ENCODE assay signal across 17 cellular contexts in the genomic region with DNA sequence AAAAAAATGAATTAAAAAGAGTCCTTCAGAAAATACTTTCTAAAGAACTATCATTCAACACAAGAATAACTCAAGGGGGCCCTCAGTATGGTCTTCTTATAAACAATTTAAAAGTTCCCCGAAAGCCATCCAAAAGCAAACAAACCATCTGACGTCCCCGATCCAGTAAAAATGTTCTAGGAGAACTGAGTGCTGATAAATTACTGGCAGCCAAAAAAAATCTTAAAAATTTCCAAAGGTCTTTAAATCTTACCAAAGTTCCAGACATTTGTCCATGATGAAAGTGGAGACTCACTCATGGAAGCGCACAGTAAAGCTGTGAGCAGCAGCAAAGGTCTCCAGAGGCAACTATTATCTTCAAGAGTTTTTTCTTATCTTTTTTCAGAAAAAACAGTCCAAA.
A peak's percentile ranks its signal among the peaks of the same experiment; 100 is the strongest.
DNase-seq lines count a peak whose midpoint lies in the region; ATAC-seq and TF ChIP-seq lines count a peak whose summit lies in the region.
"Had no signal": no experiment of that assay in that cellular context is flagged by ENCODE, and none has a peak within 500 bp of the region (broad histone marks: within the 10 kb centered on the region; RNA-seq: fewer than 3 reads in every experiment).

No MANE protein-coding gene starts in this region.

- no peaks in the 10 kb centered on the region for H3K4me1 Mint-ChIP-seq in CD4-positive, alpha-beta T cell (ENCODE audit: low read depth)
- H3K4me1 Mint-ChIP-seq in activated T-cell treated with anti-CD3 and anti-CD28 coated beads, Interleukin-2, amount 50 U/mL, for 4 hours (ENCODE audit: low read depth): no peaks in the 10 kb centered on the region

- H3K27me3 ChIP-seq in Peyer's patch (no peaks in the 10 kb centered on the region), esophagus squamous epithelium (no peaks in the 10 kb centered on the region), mucosa of rectum (ENCODE audit: control insufficient read depth in 2 of 2, insufficient read depth in 2 of 2, low read length in 2 of 2) (no peaks in the 10 kb centered on the region), subcutaneous abdominal adipose tissue (ENCODE audit: control insufficient read depth in 5 of 5, insufficient read depth in 4 of 5, low read length in 5 of 5) (no peaks in the 10 kb centered on the region)
- H3K27me3 ChIP-seq in CD4-positive, alpha-beta T cell (ENCODE audit: control insufficient read depth, insufficient read depth, low read length): peaks cover 3% of the 10 kb centered on the region
- H3K27me3 ChIP-seq: SJSA1 had no signal

- H3K9me3 Mint-ChIP-seq in CD4-positive, alpha-beta T cell: no peaks in the 10 kb centered on the region
- H3K9me3 Mint-ChIP-seq in activated T-cell treated with anti-CD3 and anti-CD28 coated beads, Interleukin-2, amount 50 U/mL, for 4 hours: no peaks in the 10 kb centered on the region
- H3K9me3 Mint-ChIP-seq: activated naive CD4-positive, alpha-beta T cell treated with anti-CD3 and anti-CD28 coated beads, Interleukin-2, amount 50 U/mL, for 72 hours; T-helper 2 cell treated with Interferon-gamma antibody and Interleukin-4, amounts not matched to agents 5 μg/mL and 100 μg/mL, for 36 hours had no signal

- H3K4me1 ChIP-seq in Peyer's patch (peaks cover 0 to 26% (median 0%) of the 10 kb centered on the region in 4 donors), esophagus squamous epithelium (peaks cover 6 to 50% (median 18%) of the 10 kb centered on the region in 3 donors), mucosa of rectum (ENCODE audit: control insufficient read depth in 2 of 2, insufficient read depth in 2 of 2, low read length in 2 of 2) (peaks cover 2 to 4% of the 10 kb centered on the region in 2 donors), subcutaneous abdominal adipose tissue (ENCODE audit: control insufficient read depth in 5 of 5, insufficient read depth in 5 of 5, low read length in 5 of 5) (peaks cover 13 to 60% (median 55%) of the 10 kb centered on the region in 5 donors)

- no peak for DNase-seq in Peyer's patch
- no peak for DNase-seq in esophagus squamous epithelium (lab: John Stamatoyannopoulos, UW)
- no peak for DNase-seq in DMS153 treated with DMSO at 0.1 percent for 48 hours (lab: John Stamatoyannopoulos, UW; ENCODE audit: unreplicated experiment)
- DNase-seq in NCI-H1930 (lab: John Stamatoyannopoulos, UW): no peak
- DNase-seq in CD4-positive, alpha-beta T cell: no peak
- no peak for DNase-seq in activated T-cell treated with anti-CD3 and anti-CD28 coated beads, Interleukin-2, amount 50 U/mL, for 4 hours
- DNase-seq: glutamatergic neuron; H7; islet precursor cell; NCI-H187 treated with DMSO at 0.1 percent for 48 hours; NCI-H446 treated with DMSO at 0.1 percent for 48 hours; stimulated activated CD4-positive, alpha-beta T cell treated with anti-CD3 and anti-CD28 coated beads, Interleukin-1b, Interleukin-23, amount 100 ng/mL, for 48 hours had no signal

- no peak for TF ChIP-seq CTCF in Peyer's patch (IDR thresholded peaks at IDR 0.05)
- TF ChIP-seq CTCF in esophagus squamous epithelium (IDR thresholded peaks at IDR 0.05): no peak
- no peak for TF ChIP-seq CTCF in CD4-positive, alpha-beta T cell (IDR thresholded peaks at IDR 0.05)

- ATAC-seq in CD4-positive, alpha-beta T cell (ENCODE audit: poor library complexity): no peak
- no peak for ATAC-seq in activated T-cell treated with anti-CD3 and anti-CD28 coated beads, Interleukin-2, amount 50 U/mL, for 4 hours

- 54 to 55% methylated on average over 4 of the region's 4 CpGs for WGBS in esophagus squamous epithelium, 2 donors

- no peak overlapping the region for H3K27ac Mint-ChIP-seq in CD4-positive, alpha-beta T cell
- H3K27ac Mint-ChIP-seq: activated naive CD4-positive, alpha-beta T cell treated with anti-CD3 and anti-CD28 coated beads, Interleukin-2, amount 50 U/mL, for 72 hours; T-helper 2 cell treated with Interferon-gamma antibody and Interleukin-4, amounts not matched to agents 5 μg/mL and 100 μg/mL, for 36 hours had no signal

- no peaks in the 10 kb centered on the region for H3K36me3 ChIP-seq in Peyer's patch
- H3K36me3 ChIP-seq in esophagus squamous epithelium: no peaks in the 10 kb centered on the region
- no peaks in the 10 kb centered on the region for H3K36me3 ChIP-seq in mucosa of rectum (ENCODE audit: control insufficient read depth in 2 of 2, insufficient read depth in 2 of 2, low read length in 2 of 2)
- peaks cover 0 to 9% (median 7%) of the 10 kb centered on the region in 5 donors for H3K36me3 ChIP-seq in subcutaneous abdominal adipose tissue (ENCODE audit: control insufficient read depth in 5 of 5, insufficient read depth in 5 of 5, low read length in 5 of 5)

- POLR2A ChIA-PET in CD4-positive, alpha-beta T cell (lab: Charles Lee): no interaction called here

- no peak overlapping the region for H3K4me3 Mint-ChIP-seq in CD4-positive, alpha-beta T cell
- H3K4me3 Mint-ChIP-seq in activated T-cell treated with anti-CD3 and anti-CD28 coated beads, Interleukin-2, amount 50 U/mL, for 4 hours: no peak overlapping the region
- H3K4me3 Mint-ChIP-seq: T-helper 2 cell treated with Interferon-gamma antibody and Interleukin-4, amounts not matched to agents 5 μg/mL and 100 μg/mL, for 36 hours had no signal

- H3K4me3 ChIP-seq in Peyer's patch: no peak overlapping the region
- no peak overlapping the region for H3K4me3 ChIP-seq in esophagus squamous epithelium
- no peak overlapping the region for H3K4me3 ChIP-seq in mucosa of rectum (ENCODE audit: low read length in 2 of 2)
- no peak overlapping the region for H3K4me3 ChIP-seq in subcutaneous abdominal adipose tissue (ENCODE audit: low read depth in 1 of 5, low read length in 5 of 5)
- H3K4me3 ChIP-seq: SJSA1 had no signal

- H3K9me3 ChIP-seq in Peyer's patch: no peaks in the 10 kb centered on the region
- H3K9me3 ChIP-seq in esophagus squamous epithelium: no peaks in the 10 kb centered on the region
- no peaks in the 10 kb centered on the region for H3K9me3 ChIP-seq in mucosa of rectum (ENCODE audit: control insufficient read depth in 2 of 2, low read length in 2 of 2)
- H3K9me3 ChIP-seq in subcutaneous abdominal adipose tissue (ENCODE audit: control insufficient read depth in 5 of 5, low read length in 5 of 5): no peaks in the 10 kb centered on the region
- H3K9me3 ChIP-seq in CD4-positive, alpha-beta T cell (ENCODE audit: control insufficient read depth, low read length): no peaks in the 10 kb centered on the region
- H3K9me3 ChIP-seq: SJSA1 had no signal

- H3K27me3 Mint-ChIP-seq in CD4-positive, alpha-beta T cell: peaks cover 37% of the 10 kb centered on the region
- peaks cover 1% of the 10 kb centered on the region for H3K27me3 Mint-ChIP-seq in activated T-cell treated with anti-CD3 and anti-CD28 coated beads, Interleukin-2, amount 50 U/mL, for 4 hours (ENCODE audit: low read depth)

- CTCF ChIA-PET in CD4-positive, alpha-beta T cell (lab: Charles Lee): no interaction called here

- H3K27ac ChIP-seq in Peyer's patch (peak overlapping the region in 3 of 4 donors; percentile 21 to 82 (median 80)), esophagus squamous epithelium (peak overlapping the region; percentile 72 to 90 (median 83)), mucosa of rectum (ENCODE audit: low read depth in 2 of 2, low read length in 2 of 2) (peak overlapping the region; percentile 30 to 58), subcutaneous abdominal adipose tissue (ENCODE audit: low read depth, low read length) (peak overlapping the region; percentile 90)
- H3K27ac ChIP-seq in CD4-positive, alpha-beta T cell (ENCODE audit: low read depth, low read length): no peak overlapping the region

- H3K9ac ChIP-seq in mucosa of rectum (ENCODE audit: low read depth in 1 of 2, low read length in 2 of 2) (no peak overlapping the region), subcutaneous abdominal adipose tissue (ENCODE audit: low read length in 5 of 5) (peak overlapping the region in 2 of 5 donors; percentile 67 to 69)

- intact Hi-C loops in esophagus squamous epithelium (cut with DNase I): loop anchor here (5.0 kb wide), 1 partner anchor 191 kb away; no protein-coding TSS in a partner anchor
- intact Hi-C loops in CD4-positive, alpha-beta T cell (cut with DNase I, micrococcal nuclease): loop anchor here (5.0 to 10.0 kb wide), 4 partner anchors 593 to 1259 kb away; no protein-coding TSS in a partner anchor

- TF ChIP-seq POLR2A in Peyer's patch (IDR thresholded peaks at IDR 0.05) (no peak), esophagus squamous epithelium (IDR thresholded peaks at IDR 0.05) (no peak)

- H3K36me3 Mint-ChIP-seq in CD4-positive, alpha-beta T cell (ENCODE audit: low read depth): no peaks in the 10 kb centered on the region
- H3K36me3 Mint-ChIP-seq in activated T-cell treated with anti-CD3 and anti-CD28 coated beads, Interleukin-2, amount 50 U/mL, for 4 hours (ENCODE audit: insufficient read depth): no peaks in the 10 kb centered on the region
- H3K36me3 Mint-ChIP-seq: activated naive CD4-positive, alpha-beta T cell treated with anti-CD3 and anti-CD28 coated beads, Interleukin-2, amount 50 U/mL, for 72 hours had no signal
